Comparison of ENCODE assay signal across 21 cellular contexts in genomic region chr1:73644198-73644597, GRCh38.
DNase-seq lines count a peak whose midpoint lies in the region; ATAC-seq and TF ChIP-seq lines count a peak whose summit lies in the region.
"Had no signal": no experiment of that assay in that cellular context is flagged by ENCODE, and none has a peak within 500 bp of the region (broad histone marks: within the 10 kb centered on the region; RNA-seq: fewer than 3 reads in every experiment).

No MANE protein-coding gene starts in this region.

- H3K4me1 ChIP-seq in lung (ENCODE audit: control insufficient read depth in 2 of 2, insufficient read depth in 2 of 2, low read length in 2 of 2): no peaks in the 10 kb centered on the region
- H3K4me1 ChIP-seq: A549; BE2C; BLaER1 treated with 17β-estradiol and CSF1 and Interleukin-3, amounts not matched to agents 10 nM and 100 nM had no signal

- ATAC-seq in lung (ENCODE audit: insufficient read depth, low FRiP score): peak; percentile 37
- ATAC-seq: A549 had no signal

- peak; percentile 37 for DNase-seq in NCI-H1105 treated with DMSO at 0.1 percent for 48 hours (lab: John Stamatoyannopoulos, UW)
- no peak for DNase-seq in NCI-H1105 (lab: John Stamatoyannopoulos, UW)
- peak; percentile 62 for DNase-seq in NCI-H69 (lab: John Stamatoyannopoulos, UW)
- peak; percentile 66 for DNase-seq in NCI-H748 treated with DMSO at 0.1 percent for 48 hours (lab: John Stamatoyannopoulos, UW)
- DNase-seq in lung (ENCODE audit: low spot score): no peak
- no peak for DNase-seq in NCI-H526 treated with DMSO at 0.1 percent for 48 hours (lab: John Stamatoyannopoulos, UW)
- DNase-seq in HPDE6-E6E7 (ENCODE audit: extremely low spot score): no peak
- DNase-seq in midbrain (lab: John Stamatoyannopoulos, UW): no peak
- DNase-seq: 8988T; ACHN; AML-193; BE2C; CD4-positive, alpha-beta T cell; CD8-positive, alpha-beta memory T cell; DMS 273 treated with DMSO at 0.1 percent for 48 hours; DND-41; GM23248; H7; HCEC 1CT had no signal

- H3K27ac ChIP-seq in lung (ENCODE audit: low read depth in 1 of 2, low read length in 1 of 2): no peak overlapping the region
- H3K27ac ChIP-seq: A549; BLaER1 treated with 17β-estradiol and CSF1 and Interleukin-3, amounts not matched to agents 10 nM and 100 nM; GM23248 had no signal

- TF ChIP-seq CTCF in lung (IDR thresholded peaks at IDR 0.05; ENCODE audit: control extremely low read depth, extremely low read depth): no peak

- no peaks in the 10 kb centered on the region for H3K36me3 ChIP-seq in lung (ENCODE audit: control insufficient read depth in 2 of 2, insufficient read depth in 2 of 2, low read length in 2 of 2)
- H3K36me3 ChIP-seq: BE2C; BLaER1 treated with 17β-estradiol and CSF1 and Interleukin-3, amounts not matched to agents 10 nM and 100 nM had no signal

- no peak overlapping the region for H3K4me3 ChIP-seq in lung
- H3K4me3 ChIP-seq: A549; BLaER1 treated with 17β-estradiol and CSF1 and Interleukin-3, amounts not matched to agents 10 nM and 100 nM; GM23248 had no signal

- H3K9me3 ChIP-seq in lung (ENCODE audit: control insufficient read depth in 2 of 2, insufficient read depth in 1 of 2, low read length in 1 of 2): no peaks in the 10 kb centered on the region
- H3K9me3 ChIP-seq: A549; BE2C; BLaER1 treated with 17β-estradiol and CSF1 and Interleukin-3, amounts not matched to agents 10 nM and 100 nM had no signal

- H3K27me3 ChIP-seq in lung (ENCODE audit: control insufficient read depth, insufficient read depth): no peaks in the 10 kb centered on the region
- H3K27me3 ChIP-seq: BE2C; BLaER1 treated with 17β-estradiol and CSF1 and Interleukin-3, amounts not matched to agents 10 nM and 100 nM had no signal

Comparison
In these comparisons a context has a peak if more than half of its experiments do, and no peak if none do; other contexts are left out.
1. DNase-seq: peak in NCI-H1105 treated with DMSO at 0.1 percent for 48 hours (single experiment), NCI-H69 (single experiment) and NCI-H748 treated with DMSO at 0.1 percent for 48 hours (single experiment); none in NCI-H1105 (single experiment), lung (single experiment), NCI-H526 treated with DMSO at 0.1 percent for 48 hours (single experiment), HPDE6-E6E7 (single experiment) and midbrain (single experiment).